In the genomic region with DNA sequence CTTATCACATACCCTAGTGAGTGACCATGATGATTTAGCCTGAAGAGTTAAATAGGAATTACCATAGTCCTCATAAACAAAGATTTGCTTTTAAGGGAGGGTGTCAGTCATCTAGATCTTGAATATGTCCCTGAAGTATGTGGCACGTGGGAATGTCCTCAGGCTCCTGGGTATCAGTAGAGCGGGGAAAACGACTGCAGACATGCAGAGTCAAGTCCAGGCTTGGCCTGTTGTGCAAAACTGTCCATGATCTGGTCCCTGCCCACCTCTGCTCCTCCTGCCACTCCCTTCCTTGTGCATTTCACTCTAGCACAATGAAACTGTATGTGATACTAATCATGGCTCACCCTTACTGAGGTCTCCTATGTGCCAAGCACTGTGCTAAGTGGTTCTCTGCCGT, we compare ENCODE assay signal across 17 cellular contexts.
"Had no signal": no experiment of that assay in that cellular context is flagged by ENCODE, and none has a peak within 500 bp of the region (broad histone marks: within the 10 kb centered on the region; RNA-seq: fewer than 3 reads in every experiment).

No MANE protein-coding gene starts in this region.

- DNase-seq: activated CD4-positive, alpha-beta T cell treated with anti-CD3 and anti-CD28 coated beads for 36 hours; activated CD8-positive, alpha-beta memory T cell treated with anti-CD3 and anti-CD28 coated beads, Interleukin-2, amount 50 U/mL, for 4 hours; activated CD8-positive, alpha-beta T cell treated with anti-CD3 and anti-CD28 coated beads for 36 hours; activated gamma-delta T cell treated with Interleukin-2 at 50 U/mL for 16 hours; activated naive CD8-positive, alpha-beta T cell treated with anti-CD3 and anti-CD28 coated beads, Interleukin-2, amount 10 ng/mL, durations not matched to agents 7 days and 5 days; activated T-cell treated with anti-CD3 and anti-CD28 coated beads, Interleukin-2, amount 50 U/mL, for 72 hours; anterior cingulate cortex; hypothalamus; left colon; nephron progenitor cell; sigmoid colon; stimulated activated CD4-positive, alpha-beta T cell treated with anti-CD3 and anti-CD28 coated beads, Interleukin-2, amount 100 ng/mL, for 24 hours; stimulated activated naive B cell treated with anti-CD40 and anti-IgM and Interleukin-4, amounts not matched to agents 10 μg/mL and 1 μg/mL and 100 μg/mL, for 72 hours; T-helper 1 cell; uterus had no signal

- H3K36me3 ChIP-seq: uterus had no signal

- H3K27ac Mint-ChIP-seq: activated CD4-positive, alpha-beta T cell treated with anti-CD3 and anti-CD28 coated beads for 36 hours; activated CD8-positive, alpha-beta T cell treated with anti-CD3 and anti-CD28 coated beads for 36 hours; memory B cell; stimulated activated naive B cell treated with anti-CD40 and anti-IgM and Interleukin-4, amounts not matched to agents 10 μg/mL and 1 μg/mL and 100 μg/mL, for 72 hours had no signal

- H3K9me3 Mint-ChIP-seq: activated CD8-positive, alpha-beta T cell treated with anti-CD3 and anti-CD28 coated beads for 36 hours; activated naive CD8-positive, alpha-beta T cell treated with anti-CD3 and anti-CD28 coated beads, Interleukin-2, amount 10 ng/mL, durations not matched to agents 7 days and 5 days; activated T-cell treated with anti-CD3 and anti-CD28 coated beads, Interleukin-2, amount 50 U/mL, for 72 hours; memory B cell; nephron progenitor cell; stimulated activated naive B cell treated with anti-CD40 and anti-IgM and Interleukin-4, amounts not matched to agents 10 μg/mL and 1 μg/mL and 100 μg/mL, for 72 hours had no signal

- H3K27me3 Mint-ChIP-seq: activated CD4-positive, alpha-beta T cell treated with anti-CD3 and anti-CD28 coated beads for 36 hours; activated CD8-positive, alpha-beta T cell treated with anti-CD3 and anti-CD28 coated beads for 36 hours; activated naive CD8-positive, alpha-beta T cell treated with anti-CD3 and anti-CD28 coated beads, Interleukin-2, amount 10 ng/mL, durations not matched to agents 7 days and 5 days; memory B cell; stimulated activated naive B cell treated with anti-CD40 and anti-IgM and Interleukin-4, amounts not matched to agents 10 μg/mL and 1 μg/mL and 100 μg/mL, for 72 hours had no signal

- H3K4me3 Mint-ChIP-seq: activated CD4-positive, alpha-beta T cell treated with anti-CD3 and anti-CD28 coated beads for 36 hours; activated CD8-positive, alpha-beta T cell treated with anti-CD3 and anti-CD28 coated beads for 36 hours; activated naive CD8-positive, alpha-beta T cell treated with anti-CD3 and anti-CD28 coated beads, Interleukin-2, amount 10 ng/mL, durations not matched to agents 7 days and 5 days; activated T-cell treated with anti-CD3 and anti-CD28 coated beads, Interleukin-2, amount 50 U/mL, for 72 hours; memory B cell; nephron progenitor cell; stimulated activated naive B cell treated with anti-CD40 and anti-IgM and Interleukin-4, amounts not matched to agents 10 μg/mL and 1 μg/mL and 100 μg/mL, for 72 hours had no signal

- ATAC-seq: activated CD4-positive, alpha-beta T cell treated with anti-CD3 and anti-CD28 coated beads for 36 hours; activated CD8-positive, alpha-beta T cell treated with anti-CD3 and anti-CD28 coated beads for 36 hours; left colon; stimulated activated naive B cell treated with anti-CD40 and anti-IgM and Interleukin-4, amounts not matched to agents 10 μg/mL and 1 μg/mL and 100 μg/mL, for 72 hours had no signal

- H3K27me3 ChIP-seq: sigmoid colon, uterus had no signal

- H3K9me3 ChIP-seq: sigmoid colon, uterus had no signal

- H3K4me3 ChIP-seq: sigmoid colon, uterus had no signal

- H3K27ac ChIP-seq: VCaP had no signal

- H3K4me1 ChIP-seq: uterus had no signal
